In the genomic region with DNA sequence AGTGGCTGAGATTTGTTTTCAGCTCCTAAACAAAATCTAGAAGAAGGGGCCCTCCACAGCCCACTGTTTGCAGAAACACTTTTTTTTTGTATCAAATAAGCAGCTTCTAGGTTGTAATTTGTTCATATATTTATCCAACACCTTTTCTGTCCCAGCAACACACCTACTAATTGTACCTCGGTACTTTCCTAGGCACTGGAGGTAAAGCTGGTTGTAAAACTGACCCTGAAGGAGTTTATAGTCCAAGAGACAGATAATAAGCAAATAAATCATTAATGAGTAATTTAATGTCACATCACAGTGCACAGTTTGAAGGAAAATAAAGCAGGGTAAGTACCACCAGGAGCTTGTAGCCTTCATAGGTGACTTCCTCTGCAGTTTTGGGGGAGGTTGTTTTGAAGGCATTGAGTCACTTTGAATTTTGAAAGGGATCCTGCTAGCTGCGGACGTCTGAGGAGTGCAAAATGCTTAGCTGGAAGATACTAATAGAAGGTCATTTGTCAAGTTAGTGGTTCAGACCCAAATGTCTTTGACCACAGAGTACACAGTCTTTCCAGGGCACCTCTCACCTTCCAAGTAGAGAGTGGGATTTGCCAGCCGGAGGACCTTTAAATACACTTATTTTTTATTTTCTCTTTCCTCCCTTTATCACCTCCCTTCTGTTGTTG, we compare ENCODE assay signal across 13 cellular contexts. TPM values are rescaled to one million over a fixed set of nuclear protein-coding genes. Genes with fewer than 3 reads are reported as not detected.
A peak's percentile ranks its signal among the peaks of the same experiment; 100 is the strongest.
DNase-seq lines count a peak whose midpoint lies in the region; ATAC-seq, FAIRE-seq and TF ChIP-seq lines count a peak whose summit lies in the region.
"Had no signal": no experiment of that assay in that cellular context is flagged by ENCODE, and none has a peak within 500 bp of the region (broad histone marks: within the 10 kb centered on the region; RNA-seq: fewer than 3 reads in every experiment).

No MANE protein-coding gene starts in this region.

- H3K4me1 ChIP-seq in endothelial cell of umbilical vein (ENCODE audit: control insufficient read depth, extremely low read depth, insufficient read depth, low read length) (peaks cover 46% of the 10 kb centered on the region), transverse colon (peaks cover 18 to 82% (median 52%) of the 10 kb centered on the region in 4 donors)

- no TSS peak for BruUV-seq in endothelial cell of umbilical vein (replicated peaks; lab: Mats Ljungman, UMichigan)

- no peak for ATAC-seq in HG02840 (IDR thresholded peaks at IDR 0.05; ENCODE audit: low FRiP score, unreplicated experiment)

- DNase-seq in RCC 7860 (ENCODE audit: low spot score) (peak; percentile 28), endothelial cell of umbilical vein (ENCODE audit: low read depth, low spot score) (no peak), nephron progenitor cell (no peak), transverse colon (no peak), SW480 (ENCODE audit: low spot score) (no peak), activated gamma-delta T cell (lab: John Stamatoyannopoulos, UW) (no peak)
- DNase-seq: activated effector memory CD4-positive, alpha-beta T cell treated with Interleukin-2 at 50 U/mL for 16 hours; Kasumi-1; NCI-H1930; stimulated activated CD4-positive, alpha-beta T cell treated with anti-CD3 and anti-CD28 coated beads, Interleukin-2, amount 100 ng/mL, for 48 hours had no signal

- in situ Hi-C loops in transverse colon (cut with MboI; ENCODE audit: low pct_ligation_motif_present in 1 of 4, low pct_unique_long_range_greater_than_20kb in 1 of 4, low sequenced_read_pairs in 3 of 4), result loop anchor here in 1 of 4 donors (25.0 kb wide), 1 partner anchor 191 kb away; no protein-coding TSS in a partner anchor

- no peak for TF ChIP-seq EP300 in transverse colon (IDR thresholded peaks at IDR 0.05; ENCODE audit: low read depth)

- peak overlapping the region; percentile 99 for H3K4me2 ChIP-seq in endothelial cell of umbilical vein (ENCODE audit: insufficient read depth, low read length)

- intact Hi-C loops in endothelial cell of umbilical vein (cut with micrococcal nuclease), result loop anchor here (5.0 kb wide), 2 partner anchors 196 to 286 kb away; no protein-coding TSS in a partner anchor
- intact Hi-C loops in transverse colon (cut with DNase I; ENCODE audit: low total_unique reads), result no loop called here

- H3K4me3 ChIP-seq in endothelial cell of umbilical vein (replicated peaks in 1 of 3; ENCODE audit: insufficient read depth in 1 of 3, low read depth in 1 of 3, low read length in 3 of 3) (no peak overlapping the region), transverse colon (peak overlapping the region in 2 of 4 donors; percentile 30 to 65)

- H3K4me1 Mint-ChIP-seq in nephron progenitor cell, result peaks cover 84% of the 10 kb centered on the region

- H4K20me1 ChIP-seq in endothelial cell of umbilical vein (replicated peaks; ENCODE audit: control insufficient read depth, extremely low read depth, insufficient read depth, low read length), result peaks cover 10% of the 10 kb centered on the region

- peak overlapping the region; percentile 71 for H3K27ac Mint-ChIP-seq in nephron progenitor cell

- H3K36me3 Mint-ChIP-seq in nephron progenitor cell (ENCODE audit: low read depth), result no peaks in the 10 kb centered on the region
- H3K36me3 Mint-ChIP-seq: CD14-positive monocyte had no signal

- H3K9ac ChIP-seq in endothelial cell of umbilical vein (replicated peaks; ENCODE audit: extremely low read depth, insufficient read depth, low read length), result no peak overlapping the region

- peaks cover 0 to 4% of the 10 kb centered on the region in 2 experiments for H3K36me3 ChIP-seq in endothelial cell of umbilical vein (ENCODE audit: control insufficient read depth in 2 of 2, extremely low read depth in 1 of 2, insufficient read depth in 2 of 2, low read length in 2 of 2)
- H3K36me3 ChIP-seq in transverse colon, result no peaks in the 10 kb centered on the region

- no peaks in the 10 kb centered on the region for H3K9me3 Mint-ChIP-seq in nephron progenitor cell
- H3K9me3 Mint-ChIP-seq: CD14-positive monocyte had no signal

- H3K27ac ChIP-seq in endothelial cell of umbilical vein (ENCODE audit: insufficient read depth, low read depth, low read length) (no peak overlapping the region), transverse colon (peak overlapping the region; percentile 84 to 90 (median 88))

- H3K79me2 ChIP-seq in endothelial cell of umbilical vein (ENCODE audit: control insufficient read depth, insufficient read depth, low read length), result peaks cover 80% of the 10 kb centered on the region

- peaks cover 4% of the 10 kb centered on the region for H3K9me1 ChIP-seq in endothelial cell of umbilical vein (replicated peaks; ENCODE audit: control insufficient read depth, extremely low read depth, insufficient read depth, low read length)

- TF ChIP-seq POLR2A in endothelial cell of umbilical vein (IDR thresholded peaks at IDR 0.05; ENCODE audit: low read depth, low read length) (no peak), transverse colon (IDR thresholded peaks at IDR 0.05) (no peak)

- peaks cover 2% of the 10 kb centered on the region for H3K27me3 Mint-ChIP-seq in nephron progenitor cell (ENCODE audit: low read depth, poor library complexity)

- H2AFZ ChIP-seq in endothelial cell of umbilical vein (ENCODE audit: low read depth, low read length), result no peak overlapping the region

- POLR2A ChIA-PET in endothelial cell of umbilical vein (lab: Charles Lee), result interaction anchor here (1.1 kb wide), 1 partner anchor 170 kb away, joined by 3 read pairs; no protein-coding TSS in a partner anchor

- CTCF ChIA-PET in endothelial cell of umbilical vein (lab: Charles Lee), result interaction anchor here (1.1 to 2.9 kb wide), 8 partner anchors 12 to 383 kb away, joined by 3 to 9 read pairs (median 4); no protein-coding TSS in a partner anchor

- dilution Hi-C loops in endothelial cell of umbilical vein (cut with MboI; ENCODE audit: extremely low pct_ligation_motif_present, low sequenced_read_pairs), result no loop called here

- WGBS in transverse colon (ENCODE audit: low coverage in 1 of 2), 2 donors, result 36 to 58% methylated on average over 2 to 4 of the region's 4 CpGs

- TF ChIP-seq CTCF in endothelial cell of umbilical vein (IDR thresholded peaks at IDR 0.05; ENCODE audit: extremely low read depth in 1 of 2, insufficient read depth in 1 of 2, low read depth in 1 of 2, low read length in 2 of 2) (no peak), nephron progenitor cell (IDR thresholded peaks at IDR 0.05) (no peak), transverse colon (IDR thresholded peaks at IDR 0.05) (no peak)

- no peak overlapping the region for H3K4me3 Mint-ChIP-seq in nephron progenitor cell
- H3K4me3 Mint-ChIP-seq: CD14-positive monocyte had no signal

- H3K9me3 ChIP-seq in endothelial cell of umbilical vein (replicated peaks; ENCODE audit: control insufficient read depth, insufficient read depth, low read length) (no peaks in the 10 kb centered on the region), transverse colon (no peaks in the 10 kb centered on the region)

- FAIRE-seq in RCC 7860 (lab: Jason Lieb, UNC) (peak; percentile 27), endothelial cell of umbilical vein (lab: Jason Lieb, UNC) (no peak)
- FAIRE-seq: GM12891 had no signal

- no peaks in the 10 kb centered on the region for H3K27me3 ChIP-seq in endothelial cell of umbilical vein (ENCODE audit: control insufficient read depth in 2 of 2, insufficient read depth in 2 of 2, low read length in 2 of 2)
- H3K27me3 ChIP-seq in transverse colon, result no peaks in the 10 kb centered on the region

TF ChIP-seq in endothelial cell of umbilical vein, 7 proteins besides CTCF, POLR2A, EP300 and RAD21:
- no peak for TF ChIP-seq FOS (IDR thresholded peaks at IDR 0.05; ENCODE audit: borderline replicate concordance, insufficient read depth, low read length)
- no peak for TF ChIP-seq MYC (IDR thresholded peaks at IDR 0.05; ENCODE audit: low read depth, low read length)
- TF ChIP-seq, protein P1, sequence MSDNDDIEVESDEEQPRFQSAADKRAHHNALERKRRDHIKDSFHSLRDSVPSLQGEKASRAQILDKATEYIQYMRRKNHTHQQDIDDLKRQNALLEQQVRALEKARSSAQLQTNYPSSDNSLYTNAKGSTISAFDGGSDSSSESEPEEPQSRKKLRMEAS (IDR thresholded peaks at IDR 0.05; ENCODE audit: insufficient read depth, insufficient read length), result no peak
- no peak for TF ChIP-seq EZH2 (IDR thresholded peaks at IDR 0.05; ENCODE audit: borderline replicate concordance, low read depth, low read length, severe bottlenecking)
- no peak for TF ChIP-seq JUN (IDR thresholded peaks at IDR 0.05; ENCODE audit: borderline replicate concordance, insufficient read depth, insufficient read length, low read depth)

RNA-seq across cellular contexts. Expression of a gene that starts 53.7 kb away (rescaled TPM):
- total RNA-seq in endothelial cell of umbilical vein (60.6 and 61.9 TPM in 2 replicates), transverse colon (10 to 100 TPM in 1 of 4 donors, 1 to 10 TPM in 3; 2.4 to 29.9 (median 5.2) TPM)
- polyA plus RNA-seq in endothelial cell of umbilical vein, result 8.2 and 9.7 TPM in 2 replicates
- 21.4 and 22.3 TPM in 2 replicates for polyA plus RNA-seq in endothelial cell of umbilical vein (2011; cell fraction: cytosol; rRNA removed)
- 15.9 and 18.1 TPM in 2 replicates for polyA plus RNA-seq in endothelial cell of umbilical vein (2011; cell fraction: nucleus; rRNA removed)
- polyA plus RNA-seq in endothelial cell of umbilical vein (2012), result 31.3 and 64.7 TPM in 2 replicates
- 6.0 and 8.6 TPM in 2 replicates for polyA minus RNA-seq in endothelial cell of umbilical vein
- 27.2 TPM for polyA minus RNA-seq in endothelial cell of umbilical vein (2011; cell fraction: cytosol; rRNA and poly(A)+ RNA removed)
- 28.2 and 35.4 TPM in 2 replicates for polyA minus RNA-seq in endothelial cell of umbilical vein (2011; cell fraction: nucleus; rRNA and poly(A)+ RNA removed)
